ENCODE assay signal across 1 cellular context in the genomic region with DNA sequence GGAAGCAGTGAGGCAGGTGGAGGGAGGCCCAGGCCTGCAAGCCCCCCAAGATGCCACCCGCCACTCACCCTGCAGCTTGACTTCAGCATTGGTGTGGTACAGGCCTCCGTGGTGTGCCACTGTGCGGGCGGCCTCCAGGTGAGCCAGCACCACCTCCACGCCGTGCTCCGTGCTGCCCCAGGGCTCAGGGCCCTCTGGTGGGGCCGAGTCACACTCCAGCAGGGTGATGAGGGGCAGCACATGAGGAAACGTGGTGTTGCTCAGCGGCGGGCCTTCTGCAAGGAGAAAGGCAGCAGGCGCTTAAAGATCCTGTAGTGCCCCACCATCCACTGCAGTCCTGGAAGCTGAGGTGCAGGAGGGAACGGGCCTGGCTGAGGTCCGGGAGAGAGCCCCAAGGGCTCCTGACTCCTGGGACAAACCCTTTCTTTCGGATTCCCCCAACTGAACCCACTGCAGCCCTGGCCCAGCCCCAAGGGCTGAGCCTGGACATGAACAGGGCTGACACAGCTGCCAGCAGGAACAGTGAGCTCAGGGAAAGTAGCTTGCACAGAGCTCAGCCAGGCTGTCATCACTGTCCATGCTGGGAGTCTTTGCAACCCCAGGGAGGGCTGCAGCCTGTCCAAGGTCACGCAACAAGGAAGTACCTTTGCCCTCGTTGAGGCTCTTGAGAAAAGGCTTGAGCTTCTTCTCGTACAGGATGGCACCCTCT.
TF ChIP-seq lines count a peak whose summit lies in the region.

No MANE protein-coding gene starts in this region.

TF ChIP-seq in H1, 55 proteins besides CTCF, POLR2A, EP300 and RAD21:
- TF ChIP-seq, protein P1, sequence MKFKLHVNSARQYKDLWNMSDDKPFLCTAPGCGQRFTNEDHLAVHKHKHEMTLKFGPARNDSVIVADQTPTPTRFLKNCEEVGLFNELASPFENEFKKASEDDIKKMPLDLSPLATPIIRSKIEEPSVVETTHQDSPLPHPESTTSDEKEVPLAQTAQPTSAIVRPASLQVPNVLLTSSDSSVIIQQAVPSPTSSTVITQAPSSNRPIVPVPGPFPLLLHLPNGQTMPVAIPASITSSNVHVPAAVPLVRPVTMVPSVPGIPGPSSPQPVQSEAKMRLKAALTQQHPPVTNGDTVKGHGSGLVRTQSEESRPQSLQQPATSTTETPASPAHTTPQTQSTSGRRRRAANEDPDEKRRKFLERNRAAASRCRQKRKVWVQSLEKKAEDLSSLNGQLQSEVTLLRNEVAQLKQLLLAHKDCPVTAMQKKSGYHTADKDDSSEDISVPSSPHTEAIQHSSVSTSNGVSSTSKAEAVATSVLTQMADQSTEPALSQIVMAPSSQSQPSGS (IDR thresholded peaks at IDR 0.05; ENCODE audit: low read length) = no peak
- no peak for TF ChIP-seq FOSL1 (IDR thresholded peaks at IDR 0.05; ENCODE audit: insufficient read depth, low read depth, low read length)
- TF ChIP-seq SRF (IDR thresholded peaks at IDR 0.05; ENCODE audit: low read depth, low read length) = no peak
- no peak for TF ChIP-seq SAP30 (IDR thresholded peaks at IDR 0.05; ENCODE audit: insufficient read depth, insufficient replicate concordance, low read length)
- TF ChIP-seq ZNF274 (IDR thresholded peaks at IDR 0.05; ENCODE audit: borderline replicate concordance, extremely low read depth, low read length) = no peak
- TF ChIP-seq YY1 (IDR thresholded peaks at IDR 0.05; ENCODE audit: low read depth, low read length) = no peak
- no peak for TF ChIP-seq RBBP5 (IDR thresholded peaks at IDR 0.05; ENCODE audit: borderline replicate concordance, low read depth, low read length)
- no peak for TF ChIP-seq KDM4A (IDR thresholded peaks at IDR 0.05; ENCODE audit: low read depth, low read length, severe bottlenecking)
- TF ChIP-seq, protein P2, sequence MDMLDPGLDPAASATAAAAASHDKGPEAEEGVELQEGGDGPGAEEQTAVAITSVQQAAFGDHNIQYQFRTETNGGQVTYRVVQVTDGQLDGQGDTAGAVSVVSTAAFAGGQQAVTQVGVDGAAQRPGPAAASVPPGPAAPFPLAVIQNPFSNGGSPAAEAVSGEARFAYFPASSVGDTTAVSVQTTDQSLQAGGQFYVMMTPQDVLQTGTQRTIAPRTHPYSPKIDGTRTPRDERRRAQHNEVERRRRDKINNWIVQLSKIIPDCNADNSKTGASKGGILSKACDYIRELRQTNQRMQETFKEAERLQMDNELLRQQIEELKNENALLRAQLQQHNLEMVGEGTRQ (IDR thresholded peaks at IDR 0.05; ENCODE audit: low read length) = no peak
- TF ChIP-seq TAF1 (IDR thresholded peaks at IDR 0.05; ENCODE audit: low read depth, low read length) = no peak
- no peak for TF ChIP-seq SP2 (IDR thresholded peaks at IDR 0.05; ENCODE audit: low read length)
- TF ChIP-seq EGR1 (IDR thresholded peaks at IDR 0.05; ENCODE audit: borderline replicate concordance, low read depth, low read length) = no peak
- TF ChIP-seq CEBPB (IDR thresholded peaks at IDR 0.05; ENCODE audit: low read depth, low read length) = no peak
- TF ChIP-seq, protein P3, sequence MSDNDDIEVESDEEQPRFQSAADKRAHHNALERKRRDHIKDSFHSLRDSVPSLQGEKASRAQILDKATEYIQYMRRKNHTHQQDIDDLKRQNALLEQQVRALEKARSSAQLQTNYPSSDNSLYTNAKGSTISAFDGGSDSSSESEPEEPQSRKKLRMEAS (IDR thresholded peaks at IDR 0.05) = no peak
